Comparison of ENCODE assay signal across 8 cellular contexts in the genomic region with DNA sequence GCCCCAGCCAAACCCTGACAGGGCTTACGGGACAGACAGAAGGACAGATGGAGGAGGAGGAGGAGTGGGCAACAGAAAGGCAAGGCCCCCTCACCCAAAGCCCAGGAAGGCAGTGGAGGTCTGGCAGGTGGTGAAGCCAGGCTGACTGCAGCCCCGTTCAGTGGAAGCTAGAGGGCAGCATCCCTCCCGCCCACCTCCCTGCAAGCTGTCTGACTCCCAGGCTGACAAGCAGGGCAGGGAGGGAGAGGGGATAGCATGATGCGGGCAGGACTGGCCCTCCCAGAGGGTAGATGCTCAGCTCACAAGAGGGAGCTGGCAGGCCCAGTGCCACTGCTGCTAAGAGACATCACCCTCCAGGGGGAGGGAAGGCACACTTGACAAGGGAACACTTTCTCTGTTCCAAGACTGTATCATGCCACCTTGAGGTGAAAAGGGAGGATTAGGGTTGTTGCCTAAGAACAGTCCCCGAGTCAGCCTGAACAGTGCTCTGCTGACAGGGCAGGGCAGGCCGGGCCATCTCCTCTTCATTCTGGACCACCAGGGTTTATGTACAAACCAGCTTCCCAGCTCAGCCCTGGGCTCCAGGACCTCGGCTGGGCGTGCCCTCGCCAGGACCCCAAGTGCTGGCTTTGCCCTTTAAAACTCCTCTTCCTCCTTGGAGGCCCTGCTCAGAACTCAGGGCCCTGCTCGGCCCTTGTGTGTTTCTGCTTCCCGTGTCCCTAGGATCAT.
A peak's percentile ranks its signal among the peaks of the same experiment; 100 is the strongest.
DNase-seq lines count a peak whose midpoint lies in the region; ATAC-seq, FAIRE-seq and TF ChIP-seq lines count a peak whose summit lies in the region.

No MANE protein-coding gene starts in this region.

- peak overlapping the region in 1 of 2 donors; percentile 66 for H3K27ac Mint-ChIP-seq in natural killer cell

- peak; percentile 45 for DNase-seq in AG10803 (ENCODE audit: low read depth)
- peak; percentile 40 for DNase-seq in GM18507 (ENCODE audit: extremely low spot score, insufficient read length, low read depth)
- peak; percentile 11 for DNase-seq in NCI-H2171 treated with DMSO at 0.1 percent for 48 hours (lab: John Stamatoyannopoulos, UW)
- DNase-seq in activated CD4-positive, alpha-beta T cell treated with anti-CD3 and anti-CD28 coated beads, Interleukin-2, amount 50 U/mL, for 48 hours: peak; percentile 68 to 75
- peak; percentile 73 for DNase-seq in epithelial cell of esophagus (ENCODE audit: low read depth)
- peak; percentile 19 for DNase-seq in natural killer cell
- DNase-seq in tibial artery: peak; percentile 34 to 65

- no peaks in the 10 kb centered on the region for H3K27me3 Mint-ChIP-seq in natural killer cell (ENCODE audit: low read depth in 2 of 2)

- intact Hi-C loops in natural killer cell (cut with micrococcal nuclease): loop anchor here (2.0 to 10.0 kb wide), 3 partner anchors 52 to 257 kb away; no protein-coding TSS in a partner anchor
- intact Hi-C loops in tibial artery (cut with DNase I; ENCODE audit: low total_unique reads): no loop called here

- H3K4me1 ChIP-seq in tibial artery: peaks cover 0 to 18% (median 11%) of the 10 kb centered on the region in 4 donors

- peak; percentile 51 for ATAC-seq in HG02852 (IDR thresholded peaks at IDR 0.05; ENCODE audit: unreplicated experiment)
- ATAC-seq in natural killer cell: peak; percentile 45 to 55 (median 54)

- H3K9me3 Mint-ChIP-seq in natural killer cell: no peaks in the 10 kb centered on the region

- TF ChIP-seq CTCF in AG10803 (conservative IDR thresholded peaks at IDR 0.05; ENCODE audit: low read length) (peak; percentile 62), epithelial cell of esophagus (IDR thresholded peaks at IDR 0.05; ENCODE audit: insufficient read depth, low read depth, low read length, missing control alignments) (peak; percentile 73), natural killer cell (IDR thresholded peaks at IDR 0.05) (peak; percentile 78), tibial artery (IDR thresholded peaks at IDR 0.05) (peak in 1 of 2 experiments; percentile 32)

- no peak overlapping the region for H3K4me3 ChIP-seq in AG10803 (ENCODE audit: low read length)
- no peak overlapping the region for H3K4me3 ChIP-seq in epithelial cell of esophagus (ENCODE audit: low read length)
- no peak overlapping the region for H3K4me3 ChIP-seq in tibial artery

- no peaks in the 10 kb centered on the region for H3K9me3 ChIP-seq in tibial artery

- no peak overlapping the region for H3K4me3 Mint-ChIP-seq in natural killer cell

- peak; percentile 79 for FAIRE-seq in GM18507 (lab: Jason Lieb, UNC)

- H3K36me3 Mint-ChIP-seq in natural killer cell: no peaks in the 10 kb centered on the region

- peaks cover 0 to 24% of the 10 kb centered on the region in 2 donors for H3K27me3 ChIP-seq in tibial artery

- peaks cover 6 to 17% of the 10 kb centered on the region in 2 donors for H3K4me1 Mint-ChIP-seq in natural killer cell

- no peak overlapping the region for H3K27ac ChIP-seq in tibial artery

- H3K36me3 ChIP-seq in tibial artery: peaks cover 0 to 6% (median 0%) of the 10 kb centered on the region in 3 donors

Comparison
In these comparisons a context has a peak if more than half of its experiments do, and no peak if none do; other contexts are left out.
1. DNase-seq: peak in every context shown above with its lines; median percentile 73 in epithelial cell of esophagus; 72 in activated CD4-positive, alpha-beta T cell treated with anti-CD3 and anti-CD28 coated beads, Interleukin-2, amount 50 U/mL, for 48 hours; 50 in tibial artery; 45 in AG10803; 40 in GM18507; 19 in natural killer cell; 11 in NCI-H2171 treated with DMSO at 0.1 percent for 48 hours.